Comparison of ENCODE assay signal across 2 cellular contexts in genomic region chr4:185039508-185040273, GRCh38.
TF ChIP-seq lines count a peak whose summit lies in the region.

No MANE protein-coding gene starts in this region.

TF ChIP-seq in GM12891, 5 proteins besides CTCF, POLR2A, EP300 and RAD21 (continued from another document):
- 0 out of 2 replicates have a peak, but pooled peaks have one; percentile 1 for TF ChIP-seq SPI1 (IDR thresholded peaks at IDR 0.05; ENCODE audit: low read depth, low read length)

TF ChIP-seq in endothelial cell of umbilical vein, 7 proteins besides CTCF, POLR2A, EP300 and RAD21 (continued from another document):
- TF ChIP-seq MAX (IDR thresholded peaks at IDR 0.05; ENCODE audit: insufficient read depth, insufficient read length), result no peak
